16 cellular contexts compared by ENCODE assay signal in genomic region chr5:77853353-77853907, GRCh38.
DNase-seq lines count a peak whose midpoint lies in the region; TF ChIP-seq lines count a peak whose summit lies in the region.
"Had no signal": no experiment of that assay in that cellular context is flagged by ENCODE, and none has a peak within 500 bp of the region (broad histone marks: within the 10 kb centered on the region; RNA-seq: fewer than 3 reads in every experiment).

No MANE protein-coding gene starts in this region.

- H4K20me1 ChIP-seq in OCI-LY1 (ENCODE audit: insufficient read depth, low read length): no peaks in the 10 kb centered on the region

- H3K9ac ChIP-seq in OCI-LY1 (ENCODE audit: low read length) (peak overlapping the region; percentile 67), endodermal cell (ENCODE audit: extremely low read depth, low read length, poor library complexity, severe bottlenecking) (no peak overlapping the region)

- peak overlapping the region; percentile 73 for H3K4me3 Mint-ChIP-seq in endodermal cell
- H3K4me3 Mint-ChIP-seq in progenitor cell of endocrine pancreas (ENCODE audit: low read depth): peak overlapping the region; percentile 23

- peaks cover 19% of the 10 kb centered on the region for H3K4me1 ChIP-seq in OCI-LY1 (ENCODE audit: insufficient read depth, low read length, severe bottlenecking)
- H3K4me1 ChIP-seq in endodermal cell (ENCODE audit: control insufficient read depth, insufficient read depth, low read length): no peaks in the 10 kb centered on the region
- H3K4me1 ChIP-seq: thyroid gland had no signal

- peak overlapping the region; percentile 97 for H2AFZ ChIP-seq in OCI-LY1 (ENCODE audit: low read length)

- H3K9me3 ChIP-seq in OCI-LY1 (ENCODE audit: low read length): no peaks in the 10 kb centered on the region
- H3K9me3 ChIP-seq in endodermal cell (ENCODE audit: control insufficient read depth, low read length): no peaks in the 10 kb centered on the region
- H3K9me3 ChIP-seq: HAP-1, right atrium auricular region, thyroid gland had no signal

- 70% methylated on average over 2 of the region's 2 CpGs; no CpG with 5 or more reads in 1 of the 2 experiments for WGBS in endodermal cell (ENCODE audit: insufficient coverage in 1 of 2, insufficient read length in 1 of 2), 2 experiments

- H3K4me2 ChIP-seq in OCI-LY1 (ENCODE audit: low read length): peak overlapping the region; percentile 79

- H3F3A ChIP-seq in OCI-LY1 (ENCODE audit: insufficient read depth, low read length): no peaks in the 10 kb centered on the region

- H3K27ac Mint-ChIP-seq in endodermal cell: no peak overlapping the region
- no peak overlapping the region for H3K27ac Mint-ChIP-seq in progenitor cell of endocrine pancreas
- H3K27ac Mint-ChIP-seq: dendritic cell treated with granulocyte-macrophage colony-stimulating factor and Interleukin-4, amounts not matched to agents 40 ng/mL and 50 ng/mL, for 4 days had no signal

- no peaks in the 10 kb centered on the region for H3K27me3 ChIP-seq in OCI-LY1 (ENCODE audit: insufficient read depth, low read length)
- peaks cover 68% of the 10 kb centered on the region for H3K27me3 ChIP-seq in endodermal cell (ENCODE audit: control insufficient read depth, insufficient read depth, low read length, poor library complexity, severe bottlenecking)
- H3K27me3 ChIP-seq: right atrium auricular region, thyroid gland had no signal

- H3K9me2 ChIP-seq in OCI-LY1 (ENCODE audit: low read depth, low read length): no peaks in the 10 kb centered on the region

- H3K4me1 Mint-ChIP-seq in endodermal cell (peaks cover 26% of the 10 kb centered on the region), progenitor cell of endocrine pancreas (ENCODE audit: low read depth) (peaks cover 3% of the 10 kb centered on the region)

- H3K79me2 ChIP-seq in OCI-LY1 (ENCODE audit: insufficient read depth, low read length): no peaks in the 10 kb centered on the region

- TF ChIP-seq CTCF in OCI-LY1 (IDR thresholded peaks at IDR 0.05; ENCODE audit: low read length): no peak
- TF ChIP-seq CTCF in endodermal cell (conservative IDR thresholded peaks at IDR 0.05): no peak
- TF ChIP-seq CTCF in progenitor cell of endocrine pancreas (IDR thresholded peaks at IDR 0.05; ENCODE audit: unreplicated experiment): no peak

- H3K9me3 Mint-ChIP-seq in endodermal cell (no peaks in the 10 kb centered on the region), progenitor cell of endocrine pancreas (ENCODE audit: low read depth) (no peaks in the 10 kb centered on the region)
- H3K9me3 Mint-ChIP-seq: activated CD4-positive, alpha-beta T cell treated with anti-CD3 and anti-CD28 coated beads, Interleukin-2, amount 10 ng/mL, durations not matched to agents 7 days and 5 days; dendritic cell treated with granulocyte-macrophage colony-stimulating factor and Interleukin-4, amounts not matched to agents 40 ng/mL and 50 ng/mL, for 4 days had no signal

- H3K36me3 ChIP-seq in OCI-LY1 (ENCODE audit: insufficient read depth, low read length) (no peaks in the 10 kb centered on the region), endodermal cell (ENCODE audit: control insufficient read depth, insufficient read depth, low read length) (no peaks in the 10 kb centered on the region)
- H3K36me3 ChIP-seq: HAP-1, right atrium auricular region, thyroid gland had no signal

- no peaks in the 10 kb centered on the region for H3K36me3 Mint-ChIP-seq in endodermal cell (ENCODE audit: low read depth)
- no peaks in the 10 kb centered on the region for H3K36me3 Mint-ChIP-seq in progenitor cell of endocrine pancreas (ENCODE audit: insufficient read depth)

- H3K4me3 ChIP-seq in OCI-LY1 (ENCODE audit: low read depth, low read length, poor library complexity, severe bottlenecking) (peak overlapping the region; percentile 64), endodermal cell (ENCODE audit: low read length) (no peak overlapping the region)

- H3K27ac ChIP-seq in OCI-LY1 (ENCODE audit: low read depth, low read length, poor library complexity, severe bottlenecking) (peak overlapping the region; percentile 68), endodermal cell (ENCODE audit: low read depth, low read length) (no peak overlapping the region)
- H3K27ac ChIP-seq: 22Rv1, HL-60, right atrium auricular region had no signal

- DNase-seq in DMS53 (lab: John Stamatoyannopoulos, UW) (peak; percentile 11), DMS53 treated with DMSO at 0.1 percent for 48 hours (lab: John Stamatoyannopoulos, UW; ENCODE audit: unreplicated experiment) (no peak), endodermal cell (no peak), progenitor cell of endocrine pancreas (ENCODE audit: low spot score, unreplicated experiment) (no peak), hippocampal formation (lab: John Stamatoyannopoulos, UW) (no peak), retina (no peak), NCI-H146 treated with DMSO at 0.1 percent for 48 hours (lab: John Stamatoyannopoulos, UW; ENCODE audit: unreplicated experiment) (no peak)
- DNase-seq: NCI-H1694 had no signal

- H3K27me3 Mint-ChIP-seq in endodermal cell (ENCODE audit: insufficient read depth): peaks cover 92% of the 10 kb centered on the region
- peaks cover 60% of the 10 kb centered on the region for H3K27me3 Mint-ChIP-seq in progenitor cell of endocrine pancreas
